8 cellular contexts compared by ENCODE assay signal in the genomic region with DNA sequence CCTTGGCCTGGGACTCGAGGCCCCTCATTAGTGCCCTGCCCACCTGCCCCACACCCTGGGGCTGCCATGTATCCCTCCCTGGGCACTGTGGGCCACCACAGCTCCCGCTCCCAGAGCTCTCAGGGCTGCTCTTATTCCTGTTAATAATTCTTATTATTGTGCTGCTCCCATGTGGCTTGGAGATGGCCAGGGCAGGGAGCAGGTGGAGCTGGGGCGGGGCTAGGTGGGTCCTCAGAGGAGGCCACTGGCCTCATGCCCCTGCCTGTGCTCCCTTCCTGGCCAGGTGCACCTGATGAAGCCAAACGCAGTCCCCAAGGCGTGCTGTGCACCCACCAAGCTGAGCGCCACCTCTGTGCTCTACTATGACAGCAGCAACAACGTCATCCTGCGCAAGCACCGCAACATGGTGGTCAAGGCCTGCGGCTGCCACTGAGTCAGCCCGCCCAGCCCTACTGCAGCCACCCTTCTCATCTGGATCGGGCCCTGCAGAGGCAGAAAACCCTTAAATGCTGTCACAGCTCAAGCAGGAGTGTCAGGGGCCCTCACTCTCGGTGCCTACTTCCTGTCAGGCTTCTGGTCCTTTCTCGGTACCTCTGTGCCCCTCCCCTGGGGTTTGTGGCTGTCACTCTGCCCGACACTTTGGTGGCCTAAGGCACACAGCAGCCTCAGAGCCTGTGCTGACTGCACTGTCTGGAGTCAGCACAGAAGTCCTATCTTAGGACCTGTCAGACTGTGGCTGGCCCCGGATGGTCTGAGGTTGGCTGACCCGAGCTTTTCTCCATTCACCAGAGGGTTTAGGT. TPM values are rescaled to one million over a fixed set of nuclear protein-coding genes. Genes with fewer than 3 reads are reported as not detected.
DNase-seq lines count a peak whose midpoint lies in the region; ATAC-seq lines count a peak whose summit lies in the region.

No MANE protein-coding gene starts in this region.

- no peak overlapping the region for H3K27ac Mint-ChIP-seq in activated CD4-positive, alpha-beta T cell treated with anti-CD3 and anti-CD28 coated beads for 36 hours
- H3K27ac Mint-ChIP-seq in T-helper 17 cell: no peak overlapping the region

- POLR2A ChIA-PET in activated CD4-positive, alpha-beta T cell treated with anti-CD3 and anti-CD28 coated beads for 36 hours (lab: Charles Lee): no interaction called here

- H3K36me3 Mint-ChIP-seq in activated CD4-positive, alpha-beta T cell treated with anti-CD3 and anti-CD28 coated beads for 36 hours (ENCODE audit: low read depth): peaks cover 9% of the 10 kb centered on the region
- H3K36me3 Mint-ChIP-seq in T-helper 17 cell (ENCODE audit: low read depth): peaks cover 2% of the 10 kb centered on the region

- DNase-seq in activated CD4-positive, alpha-beta T cell treated with anti-CD3 and anti-CD28 coated beads for 36 hours: peak; percentile 49
- DNase-seq in activated CD4-positive, alpha-beta T cell treated with anti-CD3 and anti-CD28 coated beads for 1 hour: no peak
- DNase-seq in T-helper 17 cell (no peak), T1000 (lab: John Stamatoyannopoulos, UW) (no peak), AG20443 (ENCODE audit: low spot score) (no peak), amygdala (lab: John Stamatoyannopoulos, UW) (no peak)
- peak; percentile 15 for DNase-seq in stimulated activated CD8-positive, alpha-beta memory T cell treated with anti-CD3 and anti-CD28 coated beads, Interleukin-12 subunit alpha, Interleukin-12 subunit beta, amount 100 ng/mL, for 1 hour (ENCODE audit: low read depth)

- CTCF ChIA-PET in activated CD4-positive, alpha-beta T cell treated with anti-CD3 and anti-CD28 coated beads for 36 hours (lab: Charles Lee): no interaction called here

- H3K9me3 Mint-ChIP-seq in activated CD4-positive, alpha-beta T cell treated with anti-CD3 and anti-CD28 coated beads for 36 hours (ENCODE audit: low read depth): no peaks in the 10 kb centered on the region

- peak; percentile 80 for ATAC-seq in activated CD4-positive, alpha-beta T cell treated with anti-CD3 and anti-CD28 coated beads for 36 hours
- ATAC-seq in HG02884 (IDR thresholded peaks at IDR 0.05; ENCODE audit: unreplicated experiment): peak; percentile 74
- peak; percentile 74 for ATAC-seq in T-helper 17 cell

- H3K4me1 Mint-ChIP-seq in activated CD4-positive, alpha-beta T cell treated with anti-CD3 and anti-CD28 coated beads for 36 hours: peaks cover 2% of the 10 kb centered on the region
- H3K4me1 Mint-ChIP-seq in T-helper 17 cell: peaks cover 4% of the 10 kb centered on the region

- no peaks in the 10 kb centered on the region for H3K27me3 Mint-ChIP-seq in activated CD4-positive, alpha-beta T cell treated with anti-CD3 and anti-CD28 coated beads for 36 hours
- H3K27me3 Mint-ChIP-seq in T-helper 17 cell: no peaks in the 10 kb centered on the region

- no peak overlapping the region for H3K4me3 Mint-ChIP-seq in activated CD4-positive, alpha-beta T cell treated with anti-CD3 and anti-CD28 coated beads for 36 hours
- no peak overlapping the region for H3K4me3 Mint-ChIP-seq in T-helper 17 cell

- intact Hi-C loops in activated CD4-positive, alpha-beta T cell treated with anti-CD3 and anti-CD28 coated beads for 36 hours (cut with DNase I, micrococcal nuclease): no loop called here

- H3K9me3 ChIP-seq in T-helper 17 cell (ENCODE audit: control insufficient read depth, low read length, poor library complexity, severe bottlenecking): no peaks in the 10 kb centered on the region

RNA-seq across cellular contexts. Expression of a gene that starts 34.1 kb away (rescaled TPM):
- total RNA-seq in activated CD4-positive, alpha-beta T cell treated with anti-CD3 and anti-CD28 coated beads for 36 hours: under 1 TPM in 1 of 2 experiments, not detected in 1; 0.16 TPM
- total RNA-seq in T-helper 17 cell: under 1 TPM in 1 of 2 donors, not detected in 1; 0.23 TPM

RNA-seq across cellular contexts. Expression of a gene that starts 51.0 kb away (rescaled TPM):
- 100 to 1,000 TPM; 322 to 330 TPM for total RNA-seq in activated CD4-positive, alpha-beta T cell treated with anti-CD3 and anti-CD28 coated beads for 36 hours
- total RNA-seq in T-helper 17 cell: 100 to 1,000 TPM; 292 to 332 TPM

Comparison
In these comparisons a context has a peak if more than half of its experiments do, and no peak if none do; other contexts are left out.
1. DNase-seq: peak in activated CD4-positive, alpha-beta T cell treated with anti-CD3 and anti-CD28 coated beads for 36 hours (single experiment) and stimulated activated CD8-positive, alpha-beta memory T cell treated with anti-CD3 and anti-CD28 coated beads, Interleukin-12 subunit alpha, Interleukin-12 subunit beta, amount 100 ng/mL, for 1 hour (single experiment); none in activated CD4-positive, alpha-beta T cell treated with anti-CD3 and anti-CD28 coated beads for 1 hour (single experiment), T-helper 17 cell (0 of 3), T1000 (single experiment), AG20443 (single experiment) and amygdala (0 of 56).
2. Peak in every context shown above with its lines, with median percentiles within 50 percentile points of each other: ATAC-seq.